Comparison of ENCODE assay signal across 19 cellular contexts in the genomic region with DNA sequence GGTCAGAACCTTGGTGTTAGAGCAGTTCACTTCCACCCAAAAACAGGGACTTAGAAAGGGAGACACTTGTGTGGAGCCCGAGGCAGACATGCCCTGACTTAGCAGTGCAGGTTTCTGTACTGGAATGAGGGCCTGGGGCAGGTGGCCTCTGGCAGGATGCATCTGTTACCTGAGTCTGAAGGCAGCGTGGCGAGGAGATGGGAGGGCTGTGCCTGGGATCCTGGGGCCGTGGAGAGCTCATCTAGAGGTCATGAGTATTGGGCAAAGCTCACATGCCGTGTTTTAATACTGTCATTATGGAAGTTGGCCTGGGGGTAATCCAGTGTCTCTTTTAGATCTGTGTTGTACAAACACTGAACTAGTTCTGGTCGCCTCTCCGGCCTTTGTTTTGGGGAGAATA.
"Had no signal": no experiment of that assay in that cellular context is flagged by ENCODE, and none has a peak within 500 bp of the region (broad histone marks: within the 10 kb centered on the region; RNA-seq: fewer than 3 reads in every experiment).

No MANE protein-coding gene starts in this region.

- DNase-seq: activated CD4-positive, alpha-beta T cell treated with anti-CD3 and anti-CD28 coated beads for 48 hours; activated CD8-positive, alpha-beta memory T cell treated with anti-CD3 and anti-CD28 coated beads, Interleukin-2, amount 50 U/mL, for 4 hours; activated CD8-positive, alpha-beta T cell treated with anti-CD3 and anti-CD28 coated beads, Interleukin-2, amount 10 ng/mL, durations not matched to agents 7 days and 5 days; activated effector memory CD4-positive, alpha-beta T cell treated with anti-CD3 and anti-CD28 coated beads, Interleukin-2, amount 50 U/mL, for 16 hours; activated T-cell treated with anti-CD3 and anti-CD28 coated beads, Interleukin-2, amount 50 U/mL, for 48 hours; body of pancreas; effector CD8-positive, alpha-beta T cell; foreskin fibroblast; head of caudate nucleus; lower lobe of right lung; midbrain; pancreas; stimulated activated CD4-positive, alpha-beta T cell treated with anti-CD3 and anti-CD28 coated beads, Interleukin-2, amount 100 ng/mL, for 48 hours; stimulated activated naive B cell treated with anti-CD40 and anti-IgM and Interleukin-4, amounts not matched to agents 10 μg/mL and 1 μg/mL and 100 μg/mL, for 72 hours; T-helper 2 cell; tibial artery had no signal

- H3K4me3 ChIP-seq: body of pancreas, lower lobe of right lung, pancreas, tibial artery had no signal

- H3K36me3 ChIP-seq: pancreas had no signal

- H3K4me1 ChIP-seq: pancreas had no signal

- H3K4me3 Mint-ChIP-seq: activated CD8-positive, alpha-beta T cell treated with anti-CD3 and anti-CD28 coated beads, Interleukin-2, amount 10 ng/mL, durations not matched to agents 7 days and 5 days; activated naive CD4-positive, alpha-beta T cell treated with anti-CD3 and anti-CD28 coated beads, Interleukin-2, amount 50 U/mL, for 24 hours; neural crest cell; WTC11 had no signal

- H3K27me3 ChIP-seq: body of pancreas, pancreas, tibial artery had no signal

- H3K9me3 ChIP-seq: body of pancreas, lower lobe of right lung, pancreas had no signal

- FAIRE-seq: pancreas had no signal

- H3K27ac Mint-ChIP-seq: activated CD8-positive, alpha-beta T cell treated with anti-CD3 and anti-CD28 coated beads, Interleukin-2, amount 10 ng/mL, durations not matched to agents 7 days and 5 days; activated naive CD4-positive, alpha-beta T cell treated with anti-CD3 and anti-CD28 coated beads, Interleukin-2, amount 50 U/mL, for 24 hours; stimulated activated naive B cell treated with anti-CD40 and anti-IgM and Interleukin-4, amounts not matched to agents 10 μg/mL and 1 μg/mL and 100 μg/mL, for 72 hours; WTC11 had no signal

- H3K27ac ChIP-seq: body of pancreas, lower lobe of right lung, pancreas, tibial artery had no signal

- H3K36me3 Mint-ChIP-seq: WTC11 had no signal

- H3K9me3 Mint-ChIP-seq: activated naive CD4-positive, alpha-beta T cell treated with anti-CD3 and anti-CD28 coated beads, Interleukin-2, amount 50 U/mL, for 24 hours; neural crest cell; WTC11 had no signal

- H3K27me3 Mint-ChIP-seq: activated naive CD4-positive, alpha-beta T cell treated with anti-CD3 and anti-CD28 coated beads, Interleukin-2, amount 50 U/mL, for 24 hours; stimulated activated naive B cell treated with anti-CD40 and anti-IgM and Interleukin-4, amounts not matched to agents 10 μg/mL and 1 μg/mL and 100 μg/mL, for 72 hours had no signal
